8 cellular contexts compared by ENCODE assay signal in the genomic region with DNA sequence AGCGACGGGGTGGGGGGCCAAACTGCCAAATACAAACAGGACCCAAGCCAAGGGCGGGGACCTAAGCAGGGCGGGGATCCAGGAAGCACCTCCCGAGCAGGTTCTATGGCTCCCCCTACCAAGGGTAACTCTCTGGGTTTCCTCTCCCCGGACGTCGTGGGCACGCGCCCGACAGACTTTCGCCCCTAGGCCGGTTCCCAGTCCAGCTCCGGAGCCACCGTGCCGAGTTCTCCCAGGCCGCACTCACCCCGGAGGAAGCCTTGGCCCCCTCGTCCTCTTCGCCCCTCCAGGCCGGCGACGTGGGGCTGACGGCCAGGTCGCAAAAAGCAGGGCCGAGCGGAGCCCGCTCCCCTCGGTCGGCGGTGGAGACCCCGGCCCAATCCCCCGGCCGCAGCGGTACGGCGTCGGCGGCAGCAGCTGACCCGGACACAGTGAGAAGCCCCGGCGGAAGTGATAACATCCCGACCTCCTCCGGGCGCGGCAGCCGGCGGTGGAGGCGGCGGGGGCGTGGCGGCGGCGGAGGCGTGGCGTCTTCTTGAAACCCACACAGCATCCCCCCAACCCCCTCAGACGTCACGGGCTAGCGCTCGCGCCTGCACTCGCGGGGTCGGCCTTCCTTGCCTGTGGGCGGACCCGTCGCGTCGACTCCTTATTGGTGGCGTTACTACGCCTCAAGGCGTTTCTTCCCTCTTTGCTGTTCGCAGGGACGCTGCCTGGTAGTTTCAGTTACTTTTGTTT. TPM values are rescaled to one million over a fixed set of nuclear protein-coding genes. Genes with fewer than 3 reads are reported as not detected.
DNase-seq lines count a peak whose midpoint lies in the region; ATAC-seq lines count a peak whose summit lies in the region.

TSS of gene BNIP2 (minus strand) at position 433 of the 738 bp plus-strand sequence. CDS start 6,863 bp downstream, outside the sequence.

- no peaks in the 10 kb centered on the region for H3K9me3 ChIP-seq in naive thymus-derived CD4-positive, alpha-beta T cell (ENCODE audit: control insufficient read depth in 2 of 3, low read length in 3 of 3)

- CTCF ChIA-PET in naive thymus-derived CD4-positive, alpha-beta T cell (lab: Charles Lee): interaction anchor here (0.6 to 1.2 kb wide), 4 partner anchors 8 to 782 kb away, joined by 3 to 5 read pairs (median 3); no protein-coding TSS in a partner anchor

- H3K27ac Mint-ChIP-seq in naive thymus-derived CD4-positive, alpha-beta T cell: peak within 1 kb of the TSS; percentile 81 to 99 (median 99)
- peak within 1 kb of the TSS; percentile 92 for H3K27ac Mint-ChIP-seq in stimulated activated naive B cell treated with anti-CD40 and anti-IgM and Interleukin-4, amounts not matched to agents 10 μg/mL and 1 μg/mL and 100 μg/mL, for 72 hours

- peaks cover 0 to 4% (median 0%) of the 10 kb centered on the region in 3 experiments for H3K36me3 ChIP-seq in naive thymus-derived CD4-positive, alpha-beta T cell (ENCODE audit: control insufficient read depth in 2 of 3, insufficient read depth in 3 of 3, low read length in 3 of 3)

- peak within 1 kb of the TSS; percentile 90 to 98 (median 96) for H3K4me3 Mint-ChIP-seq in naive thymus-derived CD4-positive, alpha-beta T cell
- peak within 1 kb of the TSS; percentile 83 to 88 for H3K4me3 Mint-ChIP-seq in stimulated activated naive B cell treated with anti-CD40 and anti-IgM and Interleukin-4, amounts not matched to agents 10 μg/mL and 1 μg/mL and 100 μg/mL, for 72 hours

- no peaks in the 10 kb centered on the region for H3K27me3 Mint-ChIP-seq in naive thymus-derived CD4-positive, alpha-beta T cell
- H3K27me3 Mint-ChIP-seq in stimulated activated naive B cell treated with anti-CD40 and anti-IgM and Interleukin-4, amounts not matched to agents 10 μg/mL and 1 μg/mL and 100 μg/mL, for 72 hours: no peaks in the 10 kb centered on the region

- H3K4me1 ChIP-seq in naive thymus-derived CD4-positive, alpha-beta T cell (ENCODE audit: control insufficient read depth in 2 of 2, insufficient read depth in 2 of 2, low read length in 2 of 2): peaks cover 29 to 30% of the 10 kb centered on the region in 2 donors

- POLR2A ChIA-PET in naive thymus-derived CD4-positive, alpha-beta T cell (lab: Charles Lee): interaction anchor here (0.5 to 5.1 kb wide), 11 partner anchors 9 to 1398 kb away, joined by 3 to 35 read pairs (median 3); partner anchors contain the start of gene GTF2A2

- H3K4me1 Mint-ChIP-seq in naive thymus-derived CD4-positive, alpha-beta T cell: peaks cover 34 to 56% (median 49%) of the 10 kb centered on the region in 7 donors
- peaks cover 16 to 43% of the 10 kb centered on the region in 2 donors for H3K4me1 Mint-ChIP-seq in stimulated activated naive B cell treated with anti-CD40 and anti-IgM and Interleukin-4, amounts not matched to agents 10 μg/mL and 1 μg/mL and 100 μg/mL, for 72 hours

- peaks cover 0 to 17% (median 6%) of the 10 kb centered on the region in 5 donors for H3K36me3 Mint-ChIP-seq in naive thymus-derived CD4-positive, alpha-beta T cell
- peaks cover 9 to 14% of the 10 kb centered on the region in 2 donors for H3K36me3 Mint-ChIP-seq in stimulated activated naive B cell treated with anti-CD40 and anti-IgM and Interleukin-4, amounts not matched to agents 10 μg/mL and 1 μg/mL and 100 μg/mL, for 72 hours

- H3K27ac ChIP-seq in naive thymus-derived CD4-positive, alpha-beta T cell (ENCODE audit: low read depth, low read length): peak within 1 kb of the TSS; percentile 97

- DNase-seq in DMS79 treated with DMSO at 0.1 percent for 48 hours (lab: John Stamatoyannopoulos, UW) (peak; percentile 72), LHCN-M2 (ENCODE audit: low read depth) (peak; percentile 97), RPMI8226 (peak; percentile 99), fibroblast of gingiva (ENCODE audit: low read depth) (peak; percentile 98)
- DNase-seq in activated T-helper 1 cell treated with anti-CD3 and anti-CD28 coated beads, Interleukin-2, amount 50 U/mL, for 16 hours (ENCODE audit: low read depth in 1 of 2, low spot score in 1 of 2): peak; percentile 95 to 99
- peak; percentile 94 to 100 (median 99) for DNase-seq in naive thymus-derived CD4-positive, alpha-beta T cell
- peak; percentile 95 for DNase-seq in stimulated activated naive B cell treated with anti-CD40 and anti-IgM and Interleukin-4, amounts not matched to agents 10 μg/mL and 1 μg/mL and 100 μg/mL, for 72 hours

- intact Hi-C loops in naive thymus-derived CD4-positive, alpha-beta T cell (cut with micrococcal nuclease): loop anchor here (1.0 to 10.0 kb wide), 15 partner anchors 32 to 1156 kb away; partner anchors contain the start of genes ADAM10 (in 2 of the 2), GTF2A2 (in 2 of the 2), ICE2 (in 2 of the 2) and MINDY2 (in 2 of the 2)

- no peaks in the 10 kb centered on the region for H3K9me3 Mint-ChIP-seq in naive thymus-derived CD4-positive, alpha-beta T cell
- no peaks in the 10 kb centered on the region for H3K9me3 Mint-ChIP-seq in stimulated activated naive B cell treated with anti-CD40 and anti-IgM and Interleukin-4, amounts not matched to agents 10 μg/mL and 1 μg/mL and 100 μg/mL, for 72 hours

- H3K4me3 ChIP-seq in naive thymus-derived CD4-positive, alpha-beta T cell (ENCODE audit: low read length): peak within 1 kb of the TSS; percentile 97

- H3K27me3 ChIP-seq in naive thymus-derived CD4-positive, alpha-beta T cell (ENCODE audit: control insufficient read depth in 2 of 2, insufficient read depth in 2 of 2, low read length in 2 of 2): no peaks in the 10 kb centered on the region

- peak; percentile 80 for ATAC-seq in GM21825 (IDR thresholded peaks at IDR 0.05; ENCODE audit: unreplicated experiment)
- peak; percentile 95 for ATAC-seq in naive thymus-derived CD4-positive, alpha-beta T cell
- ATAC-seq in stimulated activated naive B cell treated with anti-CD40 and anti-IgM and Interleukin-4, amounts not matched to agents 10 μg/mL and 1 μg/mL and 100 μg/mL, for 72 hours (replicated peaks): peak; percentile 82 to 86

RNA-seq across cellular contexts. Expression of gene BNIP2, which starts in this region (rescaled TPM):
- total RNA-seq in LHCN-M2 (2014; rRNA removed): 158 and 229 TPM in 2 replicates
- 25.5 TPM for polyA plus RNA-seq in LHCN-M2 (2012)
- total RNA-seq in naive thymus-derived CD4-positive, alpha-beta T cell: 100 to 1,000 TPM in 1 of 5 experiments, 10 to 100 TPM in 4; 76.1 to 116 (median 87.0) TPM
- 100 to 1,000 TPM in 1 of 2 donors, 10 to 100 TPM in 1; 98.3 to 109 TPM for polyA plus RNA-seq in naive thymus-derived CD4-positive, alpha-beta T cell

Comparison
In these comparisons a context has a peak if more than half of its experiments do, and no peak if none do; other contexts are left out.
1. Peak in every context shown above with its lines: DNase-seq, ATAC-seq, H3K4me3 ChIP-seq and H3K27ac ChIP-seq.